12 cellular contexts compared by ENCODE assay signal in the genomic region with DNA sequence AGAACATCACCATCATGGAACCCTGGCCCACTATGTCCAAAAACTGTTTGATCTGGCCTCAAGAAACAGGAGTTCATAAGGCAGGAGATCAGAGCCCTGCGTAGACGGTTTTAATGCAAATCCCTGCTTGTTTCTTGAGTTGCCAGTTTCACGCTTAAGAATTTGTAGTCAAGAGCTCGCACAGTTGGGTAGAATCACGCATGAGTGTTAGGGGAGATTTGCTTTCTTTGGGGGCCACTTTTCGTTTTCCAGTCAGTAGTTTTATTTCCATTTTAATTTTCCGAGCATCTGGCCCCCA. TPM values are rescaled to one million over a fixed set of nuclear protein-coding genes. Genes with fewer than 3 reads are reported as not detected.
"Had no signal": no experiment of that assay in that cellular context is flagged by ENCODE, and none has a peak within 500 bp of the region (broad histone marks: within the 10 kb centered on the region; RNA-seq: fewer than 3 reads in every experiment).

No MANE protein-coding gene starts in this region.

- ATAC-seq: left colon had no signal

- H3K4me3 ChIP-seq: dorsolateral prefrontal cortex, esophagus squamous epithelium, right atrium auricular region, skin epidermis, stomach, thoracic aorta had no signal

- DNase-seq: esophagus squamous epithelium had no signal

- H3K9me3 Mint-ChIP-seq: memory B cell, T-cell, WTC11 had no signal

- H3K4me3 Mint-ChIP-seq: memory B cell, T-cell, WTC11 had no signal

- H3K27me3 ChIP-seq: dorsolateral prefrontal cortex, esophagus squamous epithelium, right atrium auricular region, stomach had no signal

- H3K36me3 Mint-ChIP-seq: memory B cell, T-cell, WTC11 had no signal

- H3K27ac ChIP-seq: right atrium auricular region, stomach, thoracic aorta had no signal

- H3K27me3 Mint-ChIP-seq: T-cell had no signal

- H3K27ac Mint-ChIP-seq: memory B cell, T-cell, WTC11 had no signal

- H3K9me3 ChIP-seq: esophagus squamous epithelium, right atrium auricular region, stomach, thoracic aorta had no signal

- H3K36me3 ChIP-seq: esophagus squamous epithelium, right atrium auricular region, stomach, thoracic aorta had no signal

RNA-seq across cellular contexts. Expression of a gene that starts 6.7 kb away (rescaled TPM):
- total RNA-seq: aorta, esophagus squamous epithelium, left colon, right atrium auricular region, T-cell, thoracic aorta, ureter had no signal
- polyA plus RNA-seq: aorta had no signal
